In the genomic region with DNA sequence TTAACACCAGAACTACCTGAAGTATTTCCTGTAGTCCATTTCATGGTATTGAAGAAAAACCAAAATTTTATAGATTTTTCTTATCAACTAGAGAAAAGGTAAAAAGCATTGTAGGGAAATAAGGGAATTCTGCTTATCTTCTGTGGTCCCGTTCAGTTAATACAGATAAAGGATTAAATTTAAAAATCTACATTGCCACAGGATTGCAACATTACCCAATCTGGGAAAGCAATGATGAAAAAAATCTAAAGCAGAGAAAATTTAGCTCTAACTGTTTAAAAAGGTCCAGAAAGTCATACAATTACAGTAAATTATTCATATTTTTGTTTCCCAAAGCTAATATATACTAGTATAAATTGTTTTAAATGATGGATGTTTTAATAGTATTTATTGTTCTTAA, we compare ENCODE assay signal across 25 cellular contexts. TPM values are rescaled to one million over a fixed set of nuclear protein-coding genes. Genes with fewer than 3 reads are reported as not detected.
"Had no signal": no experiment of that assay in that cellular context is flagged by ENCODE, and none has a peak within 500 bp of the region (broad histone marks: within the 10 kb centered on the region; RNA-seq: fewer than 3 reads in every experiment).

No MANE protein-coding gene starts in this region.

- H3K9me3 Mint-ChIP-seq: immature natural killer cell; mesothelial cell of epicardium; naive B cell; natural killer cell; stimulated activated memory B cell treated with anti-CD40 and anti-IgM and Interleukin-4, amounts not matched to agents 10 μg/mL and 1 μg/mL and 100 μg/mL, for 72 hours; stimulated activated naive CD8-positive, alpha-beta T cell treated with anti-CD3 and anti-CD28 coated beads, Interleukin-15, amount 100 ng/mL, for 72 hours; type B pancreatic cell had no signal

- H3K4me1 Mint-ChIP-seq: immature natural killer cell; mesothelial cell of epicardium; natural killer cell; stimulated activated memory B cell treated with anti-CD40 and anti-IgM and Interleukin-4, amounts not matched to agents 10 μg/mL and 1 μg/mL and 100 μg/mL, for 72 hours; stimulated activated naive CD8-positive, alpha-beta T cell treated with anti-CD3 and anti-CD28 coated beads, Interleukin-15, amount 100 ng/mL, for 72 hours had no signal

- H3K27ac ChIP-seq: left ventricle myocardium inferior, ovary, right atrium auricular region, right lobe of liver, tibial nerve, uterus had no signal

- H3K36me3 ChIP-seq: ovary, uterus had no signal

- ATAC-seq: natural killer cell; right lobe of liver; stimulated activated memory B cell treated with anti-CD40 and anti-IgM and Interleukin-4, amounts not matched to agents 10 μg/mL and 1 μg/mL and 100 μg/mL, for 72 hours; stimulated activated naive CD8-positive, alpha-beta T cell treated with anti-CD3 and anti-CD28 coated beads, Interleukin-15, amount 100 ng/mL, for 72 hours had no signal

- DNase-seq: hypothalamus; immature natural killer cell; kidney; left ventricle myocardium inferior; mesendoderm; naive B cell; natural killer cell; ovary; right lobe of liver; stimulated activated CD4-positive, alpha-beta T cell treated with anti-CD3 and anti-CD28 coated beads, Interleukin-1b, Interleukin-23, amount 100 ng/mL, for 48 hours; stimulated activated CD4-positive, alpha-beta T cell treated with anti-CD3 and anti-CD28 coated beads, Interleukin-2, amount 100 ng/mL, for 48 hours; stimulated activated CD4-positive, alpha-beta T cell treated with anti-CD3 and anti-CD28 coated beads, Interleukin-4, amount 100 ng/mL, for 4 hours; stimulated activated CD8-positive, alpha-beta memory T cell treated with anti-CD3 and anti-CD28 coated beads, Interleukin-4, amount 100 ng/mL, for 48 hours; stimulated activated naive CD4-positive, alpha-beta T cell treated with Interleukin-2 at 50 U/mL for 16 hours; stimulated activated naive CD8-positive, alpha-beta T cell treated with anti-CD3 and anti-CD28 coated beads, Interleukin-15, amount 100 ng/mL, for 72 hours; substantia nigra; uterus had no signal

- H3K27ac Mint-ChIP-seq: immature natural killer cell; mesothelial cell of epicardium; naive B cell; natural killer cell; progenitor cell of endocrine pancreas; stimulated activated memory B cell treated with anti-CD40 and anti-IgM and Interleukin-4, amounts not matched to agents 10 μg/mL and 1 μg/mL and 100 μg/mL, for 72 hours; stimulated activated naive CD8-positive, alpha-beta T cell treated with anti-CD3 and anti-CD28 coated beads, Interleukin-15, amount 100 ng/mL, for 72 hours; type B pancreatic cell had no signal

- H3K4me3 Mint-ChIP-seq: immature natural killer cell; mesothelial cell of epicardium; natural killer cell; stimulated activated memory B cell treated with anti-CD40 and anti-IgM and Interleukin-4, amounts not matched to agents 10 μg/mL and 1 μg/mL and 100 μg/mL, for 72 hours; stimulated activated naive CD8-positive, alpha-beta T cell treated with anti-CD3 and anti-CD28 coated beads, Interleukin-15, amount 100 ng/mL, for 72 hours; type B pancreatic cell had no signal

- H3K4me1 ChIP-seq: left ventricle myocardium inferior, right atrium auricular region, right lobe of liver, tibial nerve, uterus had no signal

- H3K9me3 ChIP-seq: left ventricle myocardium inferior, ovary, right atrium auricular region, right lobe of liver, tibial nerve, uterus had no signal

- H3K4me2 ChIP-seq: smooth muscle cell had no signal

- H3K27me3 ChIP-seq: ovary, right atrium auricular region, right lobe of liver, tibial nerve, uterus had no signal

- H3K27me3 Mint-ChIP-seq: naive B cell; progenitor cell of endocrine pancreas; stimulated activated memory B cell treated with anti-CD40 and anti-IgM and Interleukin-4, amounts not matched to agents 10 μg/mL and 1 μg/mL and 100 μg/mL, for 72 hours; stimulated activated naive CD8-positive, alpha-beta T cell treated with anti-CD3 and anti-CD28 coated beads, Interleukin-15, amount 100 ng/mL, for 72 hours; type B pancreatic cell had no signal

- H3K4me3 ChIP-seq: left ventricle myocardium inferior, lung, ovary, right atrium auricular region, right lobe of liver, smooth muscle cell, tibial nerve, uterus had no signal

RNA-seq across cellular contexts. Expression of a gene that starts 50.9 kb away (rescaled TPM):
- total RNA-seq: right lobe of liver had no signal
